8 cellular contexts compared by ENCODE assay signal in the genomic region with DNA sequence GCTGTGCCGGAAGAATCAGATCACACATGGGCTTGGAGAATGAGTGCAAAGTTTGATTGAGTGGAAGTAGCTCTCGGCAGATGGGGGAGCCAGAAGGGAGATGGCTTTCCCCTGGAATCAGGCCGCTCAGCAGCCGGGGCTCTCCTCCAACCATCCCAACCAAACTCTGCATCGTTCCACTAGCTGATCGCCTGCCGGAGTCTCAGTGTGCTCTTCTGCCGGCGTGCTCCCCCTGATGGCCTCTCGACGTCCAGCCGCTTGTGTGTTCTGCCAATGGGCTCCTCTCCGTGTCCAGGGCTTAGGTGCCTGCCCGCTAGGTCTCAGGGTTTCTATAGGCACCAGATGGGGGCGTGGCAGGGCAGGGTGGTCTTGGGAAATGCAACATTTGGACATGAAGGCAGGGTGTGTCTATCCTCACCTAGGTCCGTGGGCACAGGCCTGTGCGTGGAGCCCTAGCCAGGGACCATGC. TPM values are rescaled to one million over a fixed set of nuclear protein-coding genes. Genes with fewer than 3 reads are reported as not detected.
DNase-seq lines count a peak whose midpoint lies in the region; ATAC-seq and TF ChIP-seq lines count a peak whose summit lies in the region.

No MANE protein-coding gene starts in this region.

- CTCF ChIA-PET in Panc1 (lab: Charles Lee) = no interaction called here

- BruUV-seq in Panc1 (replicated peaks; lab: Mats Ljungman, UMichigan) = no TSS peak

- H3K36me3 ChIP-seq in Panc1 (ENCODE audit: control insufficient read depth, insufficient read depth, low read length) = no peaks in the 10 kb centered on the region
- H3K36me3 ChIP-seq in neural progenitor cell = no peaks in the 10 kb centered on the region

- H3K4me3 Mint-ChIP-seq in neural progenitor cell (no peak overlapping the region), immature natural killer cell (no peak overlapping the region)

- no peaks in the 10 kb centered on the region for H3K36me3 Mint-ChIP-seq in neural progenitor cell
- H3K36me3 Mint-ChIP-seq in immature natural killer cell = no peaks in the 10 kb centered on the region

- peak overlapping the region; percentile 57 for H3K4me2 ChIP-seq in neural progenitor cell

- H3K27ac ChIP-seq in Panc1 (ENCODE audit: low read length) (peak overlapping the region; percentile 62), neural progenitor cell (no peak overlapping the region)

- H3K4me3 ChIP-seq in Panc1 (ENCODE audit: low read depth in 2 of 2, low read length in 2 of 2) = no peak overlapping the region
- H3K4me3 ChIP-seq in neural progenitor cell = no peak overlapping the region

- no peaks in the 10 kb centered on the region for H4K20me1 ChIP-seq in neural progenitor cell (ENCODE audit: low read depth)

- H3K27me3 ChIP-seq in Panc1 (ENCODE audit: control insufficient read depth, insufficient read depth, low read length) (no peaks in the 10 kb centered on the region), neural progenitor cell (no peaks in the 10 kb centered on the region)

- H3K4me1 ChIP-seq in Panc1 (ENCODE audit: control insufficient read depth, insufficient read depth, low read length) = peaks cover 58% of the 10 kb centered on the region
- H3K4me1 ChIP-seq in neural progenitor cell = peaks cover 31% of the 10 kb centered on the region

- H3K9me3 ChIP-seq in Panc1 (ENCODE audit: control insufficient read depth, insufficient read depth, low read depth, low read length) (no peaks in the 10 kb centered on the region), neural progenitor cell (ENCODE audit: low read depth) (no peaks in the 10 kb centered on the region)

- H3K27me3 Mint-ChIP-seq in neural progenitor cell (ENCODE audit: insufficient read depth, low read depth) = peaks cover 9% of the 10 kb centered on the region
- peaks cover 5 to 13% (median 11%) of the 10 kb centered on the region in 3 donors for H3K27me3 Mint-ChIP-seq in immature natural killer cell (ENCODE audit: low read depth in 3 of 3)

- H3K9ac ChIP-seq in neural progenitor cell = no peak overlapping the region

- peaks cover 51% of the 10 kb centered on the region for H3K4me1 Mint-ChIP-seq in neural progenitor cell
- H3K4me1 Mint-ChIP-seq in immature natural killer cell = no peaks in the 10 kb centered on the region

- intact Hi-C loops in Panc1 (cut with micrococcal nuclease; ENCODE audit: unreplicated experiment) = no loop called here

- ATAC-seq in Panc1 (no peak), GM18519 (IDR thresholded peaks at IDR 0.05; ENCODE audit: low FRiP score, unreplicated experiment) (no peak)

- in situ Hi-C loops in Panc1 (cut with HindIII; ENCODE audit: low pct_unique_long_range_greater_than_20kb, low sequenced_read_pairs) = no loop called here

- POLR2A ChIA-PET in Panc1 (lab: Charles Lee) = no interaction called here

- H3K27ac Mint-ChIP-seq in neural progenitor cell (peak overlapping the region; percentile 44), immature natural killer cell (no peak overlapping the region)

- H2AFZ ChIP-seq in neural progenitor cell (replicated peaks) = peak overlapping the region; percentile 84

- H3F3A ChIP-seq in neural progenitor cell (ENCODE audit: low read depth) = peaks cover 30% of the 10 kb centered on the region

- no peak for DNase-seq in GM10266 (ENCODE audit: extremely low spot score)
- no peak for DNase-seq in Panc1 (ENCODE audit: low read depth, low spot score)
- DNase-seq in fibroblast of gingiva (ENCODE audit: low read depth) = peak; percentile 62
- DNase-seq in neural progenitor cell (ENCODE audit: low spot score) = peak; percentile 92
- DNase-seq in immature natural killer cell = no peak
- DNase-seq in stimulated activated CD4-positive, alpha-beta T cell treated with anti-CD3 and anti-CD28 coated beads, Interleukin-1b, Interleukin-23, amount 100 ng/mL, for 48 hours = no peak
- no peak for DNase-seq in SKM-1 (lab: John Stamatoyannopoulos, UW; ENCODE audit: unreplicated experiment)

- no peaks in the 10 kb centered on the region for H3K9me3 Mint-ChIP-seq in neural progenitor cell
- H3K9me3 Mint-ChIP-seq in immature natural killer cell = no peaks in the 10 kb centered on the region

- H3K79me2 ChIP-seq in neural progenitor cell (ENCODE audit: low read depth) = no peaks in the 10 kb centered on the region

- peak; percentile 56 for TF ChIP-seq CTCF in GM10266 (IDR thresholded peaks at IDR 0.05; ENCODE audit: control insufficient read depth, insufficient read depth, low read depth, missing control alignments)
- peak; percentile 75 for TF ChIP-seq CTCF in Panc1 (IDR thresholded peaks at IDR 0.05)
- peak; percentile 70 for TF ChIP-seq CTCF in neural progenitor cell (IDR thresholded peaks at IDR 0.05)

RNA-seq across cellular contexts. Expression of gene BIRC7, which starts 4.9 kb away (rescaled TPM):
- 9.0 TPM for total RNA-seq in Panc1 (2021; ENCODE audit: unreplicated experiment)
- polyA plus RNA-seq in Panc1 (2012; ENCODE audit: insufficient read length) = 3.9 TPM
- total RNA-seq in neural progenitor cell (ENCODE audit: low replicate concordance) = not detected in 2 replicates
- polyA plus RNA-seq in immature natural killer cell = not detected

RNA-seq across cellular contexts. Expression of gene YTHDF1, which starts 14.9 kb away (rescaled TPM):
- total RNA-seq in Panc1 (2021; ENCODE audit: unreplicated experiment) (43.0 TPM), neural progenitor cell (ENCODE audit: low replicate concordance) (26.8 and 28.1 TPM in 2 replicates)
- 24.9 TPM for polyA plus RNA-seq in Panc1 (2012; ENCODE audit: insufficient read length)
- 10 to 100 TPM; 22.6 to 30.7 (median 24.1) TPM for polyA plus RNA-seq in immature natural killer cell

RNA-seq across cellular contexts. Expression of gene NKAIN4, which starts 23.4 kb away (rescaled TPM):
- total RNA-seq in Panc1 (2021; ENCODE audit: unreplicated experiment) (5.5 TPM), neural progenitor cell (ENCODE audit: low replicate concordance) (9.7 and 28.4 TPM in 2 replicates)
- 3.2 TPM for polyA plus RNA-seq in Panc1 (2012; ENCODE audit: insufficient read length)
- polyA plus RNA-seq in immature natural killer cell = not detected

RNA-seq across cellular contexts. Expression of gene ARFGAP1, which starts 41.8 kb away (rescaled TPM):
- total RNA-seq in Panc1 (2021; ENCODE audit: unreplicated experiment) = 110 TPM
- 124 TPM for polyA plus RNA-seq in Panc1 (2012; ENCODE audit: insufficient read length)
- 43.7 and 103 TPM in 2 replicates for total RNA-seq in neural progenitor cell (ENCODE audit: low replicate concordance)
- polyA plus RNA-seq in immature natural killer cell = 10 to 100 TPM in 2 of 3 donors, 1 to 10 TPM in 1; 8.8 to 20.9 (median 16.5) TPM

Comparison
In these comparisons a context has a peak if more than half of its experiments do, and no peak if none do; other contexts are left out.
1. DNase-seq: peak in fibroblast of gingiva (single experiment) and neural progenitor cell (single experiment); none in GM10266 (single experiment), Panc1 (single experiment), immature natural killer cell (0 of 3), stimulated activated CD4-positive, alpha-beta T cell treated with anti-CD3 and anti-CD28 coated beads, Interleukin-1b, Interleukin-23, amount 100 ng/mL, for 48 hours (single experiment) and SKM-1 (single experiment).
2. Peak in every context shown above with its lines, with median percentiles within 50 percentile points of each other: CTCF ChIP-seq.